In genomic region chr22:35043251-35043931, GRCh38 we compare ENCODE assay signal across 1 cellular context.
TF ChIP-seq lines count a peak whose summit lies in the region.

No MANE protein-coding gene starts in this region.

TF ChIP-seq in HCT116, 20 proteins besides CTCF, POLR2A, EP300 and RAD21 (continued from another document):
- TF ChIP-seq EZH2 (IDR thresholded peaks at IDR 0.05) (no peak), CEBPB (IDR thresholded peaks at IDR 0.05; ENCODE audit: low read depth) (no peak), REST (IDR thresholded peaks at IDR 0.05; ENCODE audit: low read depth) (no peak), ATF3 (IDR thresholded peaks at IDR 0.05) (no peak), FOSL1 (IDR thresholded peaks at IDR 0.05; ENCODE audit: low read depth) (no peak), CBX3 (IDR thresholded peaks at IDR 0.05; ENCODE audit: low read depth) (no peak)
- TF ChIP-seq, protein P1, sequence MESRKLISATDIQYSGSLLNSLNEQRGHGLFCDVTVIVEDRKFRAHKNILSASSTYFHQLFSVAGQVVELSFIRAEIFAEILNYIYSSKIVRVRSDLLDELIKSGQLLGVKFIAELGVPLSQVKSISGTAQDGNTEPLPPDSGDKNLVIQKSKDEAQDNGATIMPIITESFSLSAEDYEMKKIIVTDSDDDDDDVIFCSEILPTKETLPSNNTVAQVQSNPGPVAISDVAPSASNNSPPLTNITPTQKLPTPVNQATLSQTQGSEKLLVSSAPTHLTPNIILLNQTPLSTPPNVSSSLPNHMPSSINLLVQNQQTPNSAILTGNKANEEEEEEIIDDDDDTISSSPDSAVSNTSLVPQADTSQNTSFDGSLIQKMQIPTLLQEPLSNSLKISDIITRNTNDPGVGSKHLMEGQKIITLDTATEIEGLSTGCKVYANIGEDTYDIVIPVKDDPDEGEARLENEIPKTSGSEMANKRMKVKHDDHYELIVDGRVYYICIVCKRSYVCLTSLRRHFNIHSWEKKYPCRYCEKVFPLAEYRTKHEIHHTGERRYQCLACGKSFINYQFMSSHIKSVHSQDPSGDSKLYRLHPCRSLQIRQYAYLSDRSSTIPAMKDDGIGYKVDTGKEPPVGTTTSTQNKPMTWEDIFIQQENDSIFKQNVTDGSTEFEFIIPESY (IDR thresholded peaks at IDR 0.05; ENCODE audit: extremely low read depth, insufficient replicate concordance, low read length), result no peak
TF ChIP-seq in HCT116: peak in this region for 0.
